In genomic region chr16:4323845-4324478, GRCh38 we compare ENCODE assay signal across 11 cellular contexts. TPM values are rescaled to one million over a fixed set of nuclear protein-coding genes. Genes with fewer than 3 reads are reported as not detected.
DNase-seq lines count a peak whose midpoint lies in the region; ATAC-seq and TF ChIP-seq lines count a peak whose summit lies in the region.
"Had no signal": no experiment of that assay in that cellular context is flagged by ENCODE, and none has a peak within 500 bp of the region (broad histone marks: within the 10 kb centered on the region; RNA-seq: fewer than 3 reads in every experiment).

No MANE protein-coding gene starts in this region.

- H2BK120ac ChIP-seq in neuronal stem cell (ENCODE audit: low read depth, low read length): no peak overlapping the region

- no peak for ATAC-seq in HG02571 (IDR thresholded peaks at IDR 0.05; ENCODE audit: unreplicated experiment)

- H4K8ac ChIP-seq in neuronal stem cell (ENCODE audit: low read depth, low read length): no peak overlapping the region

- no peak overlapping the region for H2BK12ac ChIP-seq in neuronal stem cell (ENCODE audit: low read length)

- H3K36me3 ChIP-seq in neuronal stem cell (replicated peaks in 1 of 2; ENCODE audit: control insufficient read depth in 2 of 2, insufficient read depth in 2 of 2, low read length in 2 of 2): no peaks in the 10 kb centered on the region
- H3K36me3 ChIP-seq: WERI-Rb-1 had no signal

- H4K91ac ChIP-seq in neuronal stem cell (ENCODE audit: low read depth, low read length, poor library complexity): no peak overlapping the region

- H3K4me3 ChIP-seq in AG04450 (ENCODE audit: low read depth, low read length) (no peak overlapping the region), foreskin fibroblast (ENCODE audit: low read depth in 1 of 2, low read length in 2 of 2) (peak overlapping the region in 1 of 2 donors; percentile 15), neuronal stem cell (ENCODE audit: low read length in 2 of 2) (no peak overlapping the region)

- WGBS in neuronal stem cell (ENCODE audit: extremely low coverage in 2 of 2, insufficient read length in 2 of 2, insufficient replicate concordance in 1 of 2), 2 donors: no CpG with 5 or more reads among the region's 12 CpGs

- peak overlapping the region; percentile 11 for H3K18ac ChIP-seq in neuronal stem cell (ENCODE audit: low read length)

- H2BK5ac ChIP-seq in neuronal stem cell (ENCODE audit: low read length): no peak overlapping the region

- no peak overlapping the region for H3K14ac ChIP-seq in neuronal stem cell (ENCODE audit: low read length)

- H3K9ac ChIP-seq in neuronal stem cell (ENCODE audit: low read depth, low read length, poor library complexity): peak overlapping the region; percentile 38

- peaks cover 16 to 38% of the 10 kb centered on the region in 2 donors for H3K4me1 ChIP-seq in neuronal stem cell (ENCODE audit: control insufficient read depth in 2 of 2, insufficient read depth in 1 of 2, low read depth in 1 of 2, low read length in 2 of 2)

- H3K9me3 ChIP-seq in AG04450 (ENCODE audit: control insufficient read depth, insufficient read depth, low read length) (no peaks in the 10 kb centered on the region; the same call in 1 of the 2 replicates), neuronal stem cell (replicated peaks in 1 of 2; ENCODE audit: control insufficient read depth in 2 of 2, insufficient read depth in 1 of 2, low read depth in 1 of 2, low read length in 2 of 2) (no peaks in the 10 kb centered on the region)
- H3K9me3 ChIP-seq: Caco-2 had no signal

- DNase-seq in AG04450 (ENCODE audit: low read depth, low spot score) (no peak), RWPE1 (ENCODE audit: low spot score) (no peak), foreskin fibroblast (peak; percentile 41 to 80), neuronal stem cell (ENCODE audit: low spot score) (no peak), GF-D8 (lab: John Stamatoyannopoulos, UW) (no peak), NCI-H1694 treated with DMSO at 0.1 percent for 48 hours (lab: John Stamatoyannopoulos, UW) (no peak), KBM-7 (no peak)
- DNase-seq: Caco-2; effector CD8-positive, alpha-beta T cell; WERI-Rb-1 had no signal

- H3K23ac ChIP-seq in neuronal stem cell (ENCODE audit: low read depth, low read length, poor library complexity): no peak overlapping the region

- H3K27ac ChIP-seq in AG04450 (ENCODE audit: low read depth, low read length): peak overlapping the region; percentile 57
- H3K27ac ChIP-seq in RWPE1: peak overlapping the region; percentile 97
- no peak overlapping the region for H3K27ac ChIP-seq in neuronal stem cell (replicated peaks; ENCODE audit: low read length)
- H3K27ac ChIP-seq: WERI-Rb-1 had no signal

- H3K4ac ChIP-seq in neuronal stem cell (ENCODE audit: low read length): no peak overlapping the region

- H2AK5ac ChIP-seq in neuronal stem cell (ENCODE audit: low read depth, low read length): peak overlapping the region; percentile 49

- in situ Hi-C loops in KBM-7 (cut with MboI; ENCODE audit: low pct_unique_long_range_greater_than_20kb, low sequenced_read_pairs): no loop called here

- CTCF ChIA-PET in AG04450 (lab: Charles Lee): interaction anchor here (0.6 to 1.3 kb wide), 4 partner anchors 14 to 91 kb away, joined by 3 to 4 read pairs (median 3); no protein-coding TSS in a partner anchor
- CTCF ChIA-PET in RWPE1 (lab: Yijun Ruan, JAX): interaction anchor here (0.6 to 1.2 kb wide), 3 partner anchors 14 to 791 kb away, joined by 3 to 6 read pairs (median 5); no protein-coding TSS in a partner anchor

- H3K79me1 ChIP-seq in neuronal stem cell (ENCODE audit: low read depth, low read length): peaks cover 40% of the 10 kb centered on the region

- H2BK15ac ChIP-seq in neuronal stem cell (ENCODE audit: low read length): no peak overlapping the region

- no peaks in the 10 kb centered on the region for H3K27me3 ChIP-seq in AG04450 (ENCODE audit: control insufficient read depth, insufficient read depth, low read length)
- H3K27me3 ChIP-seq in neuronal stem cell (ENCODE audit: control insufficient read depth in 3 of 3, insufficient read depth in 3 of 3, low read depth in 1 of 3, low read length in 3 of 3): no peaks in the 10 kb centered on the region

- POLR2A ChIA-PET in AG04450 (lab: Yijun Ruan, JAX) (interaction anchor here (0.5 to 1.1 kb wide), 2 partner anchors 51 to 125 kb away, joined by 3 read pairs; partner anchors contain the start of gene TFAP4), RWPE1 (lab: Yijun Ruan, JAX; ENCODE audit: low non-redundant PET) (interaction anchor here (0.5 kb wide), 1 partner anchor 26 kb away, joined by 3 read pairs; no protein-coding TSS in a partner anchor)

- H3K4me2 ChIP-seq in neuronal stem cell (ENCODE audit: insufficient read depth, low read length, poor library complexity, severe bottlenecking): no peak overlapping the region

- no peak overlapping the region for H2AFZ ChIP-seq in neuronal stem cell (ENCODE audit: low read length)

- no peak for TF ChIP-seq CTCF in AG04450 (IDR thresholded peaks at IDR 0.05; ENCODE audit: low read depth, low read length)
- TF ChIP-seq CTCF in RWPE1 (conservative IDR thresholded peaks at IDR 0.05; ENCODE audit: low read depth): no peak
- no peak for TF ChIP-seq CTCF in foreskin fibroblast (IDR thresholded peaks at IDR 0.05; ENCODE audit: low read depth, low read length)

RNA-seq across cellular contexts. Expression of gene GLIS2, which starts 8.1 kb away (rescaled TPM):
- polyA plus RNA-seq in AG04450 (2011; rRNA removed): 2.2 and 2.9 TPM in 2 replicates
- polyA minus RNA-seq in AG04450 (2011; rRNA and poly(A)+ RNA removed): 3.1 and 3.4 TPM in 2 replicates
- 7.6 TPM for polyA plus RNA-seq in neuronal stem cell (2013, experiment 1 of 2)
- 7.9 TPM for polyA plus RNA-seq in neuronal stem cell (2013, experiment 2 of 2)

RNA-seq across cellular contexts. Expression of gene PAM16, which starts 27.2 kb away (rescaled TPM):
- polyA plus RNA-seq in AG04450 (2011; rRNA removed): 18.4 and 23.8 TPM in 2 replicates
- polyA minus RNA-seq in AG04450 (2011; rRNA and poly(A)+ RNA removed): 5.6 and 8.6 TPM in 2 replicates
- 76.9 TPM for polyA plus RNA-seq in neuronal stem cell (2013, experiment 1 of 2)
- polyA plus RNA-seq in neuronal stem cell (2013, experiment 2 of 2): 74.7 TPM

RNA-seq across cellular contexts. Expression of gene VASN, which starts 47.7 kb away (rescaled TPM):
- polyA plus RNA-seq in AG04450 (2011; rRNA removed): 19.1 and 27.8 TPM in 2 replicates
- polyA minus RNA-seq in AG04450 (2011; rRNA and poly(A)+ RNA removed): 11.2 and 13.0 TPM in 2 replicates
- 7.8 TPM for polyA plus RNA-seq in neuronal stem cell (2013, experiment 1 of 2)
- polyA plus RNA-seq in neuronal stem cell (2013, experiment 2 of 2): 7.6 TPM

RNA-seq across cellular contexts. Expression of gene TFAP4, which starts 51.1 kb away (rescaled TPM):
- polyA plus RNA-seq in AG04450 (2011; rRNA removed): 2.9 and 3.9 TPM in 2 replicates
- polyA minus RNA-seq in AG04450 (2011; rRNA and poly(A)+ RNA removed): 17.8 and 32.9 TPM in 2 replicates
- 18.5 TPM for polyA plus RNA-seq in neuronal stem cell (2013, experiment 1 of 2)
- polyA plus RNA-seq in neuronal stem cell (2013, experiment 2 of 2): 20.5 TPM

Comparison
In these comparisons a context has a peak if more than half of its experiments do, and no peak if none do; other contexts are left out.
1. DNase-seq: peak in foreskin fibroblast (2 of 2); none in AG04450 (single experiment), RWPE1 (single experiment), neuronal stem cell (single experiment), GF-D8 (single experiment), NCI-H1694 treated with DMSO at 0.1 percent for 48 hours (single experiment) and KBM-7 (single experiment).